Comparison of ENCODE assay signal across 18 cellular contexts in the genomic region with DNA sequence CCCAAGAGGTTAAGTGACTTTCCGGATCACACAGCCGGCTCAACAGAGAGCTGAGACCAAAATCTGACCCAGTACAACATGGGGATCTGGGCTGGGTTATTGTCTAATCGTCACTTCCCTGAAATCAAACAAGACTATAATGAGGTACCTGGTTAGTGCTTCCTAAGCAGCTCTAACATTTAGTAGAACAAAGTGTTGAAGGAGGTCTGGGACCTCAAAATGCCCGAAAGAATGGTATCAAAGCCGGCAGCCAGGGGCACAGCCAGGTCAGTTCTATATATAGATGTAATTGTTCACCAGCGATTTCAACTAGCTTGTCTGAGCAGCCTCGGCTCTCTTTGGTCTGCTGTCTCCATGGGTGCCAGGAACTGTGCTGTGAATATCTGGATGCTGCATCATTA.
DNase-seq lines count a peak whose midpoint lies in the region; ATAC-seq, FAIRE-seq and TF ChIP-seq lines count a peak whose summit lies in the region.
"Had no signal": no experiment of that assay in that cellular context is flagged by ENCODE, and none has a peak within 500 bp of the region (broad histone marks: within the 10 kb centered on the region; RNA-seq: fewer than 3 reads in every experiment).

No MANE protein-coding gene starts in this region.

- DNase-seq in activated CD8-positive, alpha-beta memory T cell treated with anti-CD3 and anti-CD28 coated beads for 24 hours: peak; percentile 7
- DNase-seq in activated CD8-positive, alpha-beta memory T cell treated with anti-CD3 and anti-CD28 coated beads, Interleukin-2, amount 10 ng/mL, durations not matched to agents 7 days and 5 days: no peak
- peak; percentile 22 for DNase-seq in fibroblast of the aortic adventitia (ENCODE audit: low read depth)
- DNase-seq in kidney: no peak
- DNase-seq in progenitor cell of endocrine pancreas (ENCODE audit: low spot score, unreplicated experiment): no peak
- DNase-seq in OCI-M2 (lab: John Stamatoyannopoulos, UW; ENCODE audit: unreplicated experiment): no peak
- DNase-seq: CD8-positive, alpha-beta memory T cell; DMS 273 treated with DMSO at 0.1 percent for 48 hours; Karpas-422; MM.1S; NCI-H1105 treated with DMSO at 0.1 percent for 48 hours; NCI-H187 treated with DMSO at 0.1 percent for 48 hours; NCI-H446 treated with DMSO at 0.1 percent for 48 hours; NCI-H748 treated with DMSO at 0.1 percent for 48 hours had no signal

- H3K27me3 ChIP-seq in skeletal muscle tissue (ENCODE audit: control insufficient read depth in 3 of 3, insufficient read depth in 3 of 3, low read length in 3 of 3): no peaks in the 10 kb centered on the region

- H3K27ac Mint-ChIP-seq in activated CD8-positive, alpha-beta memory T cell treated with anti-CD3 and anti-CD28 coated beads, Interleukin-2, amount 10 ng/mL, durations not matched to agents 7 days and 5 days: no peak overlapping the region
- H3K27ac Mint-ChIP-seq in progenitor cell of endocrine pancreas: no peak overlapping the region
- H3K27ac Mint-ChIP-seq: CD8-positive, alpha-beta memory T cell had no signal

- H3K4me3 Mint-ChIP-seq in activated CD8-positive, alpha-beta memory T cell treated with anti-CD3 and anti-CD28 coated beads, Interleukin-2, amount 10 ng/mL, durations not matched to agents 7 days and 5 days: no peak overlapping the region
- H3K4me3 Mint-ChIP-seq in progenitor cell of endocrine pancreas (ENCODE audit: low read depth): no peak overlapping the region
- H3K4me3 Mint-ChIP-seq: CD8-positive, alpha-beta memory T cell had no signal

- peaks cover 11% of the 10 kb centered on the region for H3K9me3 Mint-ChIP-seq in activated CD8-positive, alpha-beta memory T cell treated with anti-CD3 and anti-CD28 coated beads, Interleukin-2, amount 10 ng/mL, durations not matched to agents 7 days and 5 days (ENCODE audit: low read depth)
- H3K9me3 Mint-ChIP-seq in progenitor cell of endocrine pancreas (ENCODE audit: low read depth): peaks cover 23% of the 10 kb centered on the region

- no peak for FAIRE-seq in kidney (lab: Jason Lieb, UNC)
- FAIRE-seq: H54 had no signal

- intact Hi-C loops in kidney (cut with DNase I): no loop called here

- H3K9ac ChIP-seq in kidney (ENCODE audit: low read length in 2 of 2): no peak overlapping the region
- peak overlapping the region in 1 of 3 donors; percentile 10 for H3K9ac ChIP-seq in skeletal muscle tissue (ENCODE audit: low read depth in 1 of 3, low read length in 3 of 3)

- peak overlapping the region; percentile 77 to 84 for H3K27ac ChIP-seq in kidney (ENCODE audit: low read depth in 2 of 2, low read length in 2 of 2)
- H3K27ac ChIP-seq in skeletal muscle tissue (ENCODE audit: low read depth, low read length): peak overlapping the region; percentile 55
- H3K27ac ChIP-seq: 22Rv1 had no signal

- peaks cover 3% of the 10 kb centered on the region for H3K27me3 Mint-ChIP-seq in activated CD8-positive, alpha-beta memory T cell treated with anti-CD3 and anti-CD28 coated beads, Interleukin-2, amount 10 ng/mL, durations not matched to agents 7 days and 5 days
- peaks cover 11% of the 10 kb centered on the region for H3K27me3 Mint-ChIP-seq in progenitor cell of endocrine pancreas

- no peaks in the 10 kb centered on the region for H3K4me1 Mint-ChIP-seq in activated CD8-positive, alpha-beta memory T cell treated with anti-CD3 and anti-CD28 coated beads, Interleukin-2, amount 10 ng/mL, durations not matched to agents 7 days and 5 days
- no peaks in the 10 kb centered on the region for H3K4me1 Mint-ChIP-seq in progenitor cell of endocrine pancreas (ENCODE audit: low read depth)
- H3K4me1 Mint-ChIP-seq: CD8-positive, alpha-beta memory T cell had no signal

- H3K36me3 Mint-ChIP-seq in activated CD8-positive, alpha-beta memory T cell treated with anti-CD3 and anti-CD28 coated beads, Interleukin-2, amount 10 ng/mL, durations not matched to agents 7 days and 5 days: no peaks in the 10 kb centered on the region
- H3K36me3 Mint-ChIP-seq in progenitor cell of endocrine pancreas (ENCODE audit: insufficient read depth): no peaks in the 10 kb centered on the region

- TF ChIP-seq CTCF in fibroblast of the aortic adventitia (IDR thresholded peaks at IDR 0.05; ENCODE audit: insufficient read depth, low read length) (no peak), kidney (IDR thresholded peaks at IDR 0.05; ENCODE audit: borderline replicate concordance, extremely low read depth, insufficient read depth) (no peak), progenitor cell of endocrine pancreas (IDR thresholded peaks at IDR 0.05; ENCODE audit: unreplicated experiment) (no peak)

- no peak overlapping the region for H3K4me3 ChIP-seq in fibroblast of the aortic adventitia (ENCODE audit: low read depth, low read length)
- no peak overlapping the region for H3K4me3 ChIP-seq in kidney (ENCODE audit: low read length in 2 of 2)
- peak overlapping the region in 1 of 3 donors; percentile 8 for H3K4me3 ChIP-seq in skeletal muscle tissue (ENCODE audit: low read length in 3 of 3)

- H3K36me3 ChIP-seq in kidney (ENCODE audit: control insufficient read depth in 1 of 2, insufficient read depth in 2 of 2, low read length in 2 of 2) (no peaks in the 10 kb centered on the region), skeletal muscle tissue (ENCODE audit: control insufficient read depth in 3 of 3, insufficient read depth in 3 of 3, low read length in 3 of 3) (no peaks in the 10 kb centered on the region)

- H3K9me3 ChIP-seq in kidney (ENCODE audit: control insufficient read depth in 1 of 2, low read length in 2 of 2) (peaks cover 4 to 18% of the 10 kb centered on the region in 2 donors), skeletal muscle tissue (ENCODE audit: control insufficient read depth in 3 of 3, low read length in 3 of 3) (peaks cover 0 to 3% (median 2%) of the 10 kb centered on the region in 3 donors)

- ATAC-seq in activated CD8-positive, alpha-beta memory T cell treated with anti-CD3 and anti-CD28 coated beads, Interleukin-2, amount 10 ng/mL, durations not matched to agents 7 days and 5 days: no peak
- no peak for ATAC-seq in HG03442 (IDR thresholded peaks at IDR 0.05; ENCODE audit: unreplicated experiment)

- CTCF ChIA-PET in activated CD8-positive, alpha-beta memory T cell treated with anti-CD3 and anti-CD28 coated beads, Interleukin-2, amount 10 ng/mL, durations not matched to agents 7 days and 5 days (lab: Charles Lee): no interaction called here

- H3K4me1 ChIP-seq in kidney (ENCODE audit: control insufficient read depth in 1 of 2, insufficient read depth in 1 of 2, low read depth in 1 of 2, low read length in 2 of 2) (peaks cover 0 to 3% of the 10 kb centered on the region in 2 donors), skeletal muscle tissue (ENCODE audit: control insufficient read depth in 3 of 3, insufficient read depth in 3 of 3, low read length in 3 of 3) (peaks cover 6 to 20% (median 19%) of the 10 kb centered on the region in 3 donors)

Comparison
In these comparisons a context has a peak if more than half of its experiments do, and no peak if none do; other contexts are left out.
1. DNase-seq: peak in activated CD8-positive, alpha-beta memory T cell treated with anti-CD3 and anti-CD28 coated beads for 24 hours (single experiment) and fibroblast of the aortic adventitia (single experiment); none in activated CD8-positive, alpha-beta memory T cell treated with anti-CD3 and anti-CD28 coated beads, Interleukin-2, amount 10 ng/mL, durations not matched to agents 7 days and 5 days (single experiment), kidney (single experiment), progenitor cell of endocrine pancreas (single experiment) and OCI-M2 (single experiment).